In the genomic region with DNA sequence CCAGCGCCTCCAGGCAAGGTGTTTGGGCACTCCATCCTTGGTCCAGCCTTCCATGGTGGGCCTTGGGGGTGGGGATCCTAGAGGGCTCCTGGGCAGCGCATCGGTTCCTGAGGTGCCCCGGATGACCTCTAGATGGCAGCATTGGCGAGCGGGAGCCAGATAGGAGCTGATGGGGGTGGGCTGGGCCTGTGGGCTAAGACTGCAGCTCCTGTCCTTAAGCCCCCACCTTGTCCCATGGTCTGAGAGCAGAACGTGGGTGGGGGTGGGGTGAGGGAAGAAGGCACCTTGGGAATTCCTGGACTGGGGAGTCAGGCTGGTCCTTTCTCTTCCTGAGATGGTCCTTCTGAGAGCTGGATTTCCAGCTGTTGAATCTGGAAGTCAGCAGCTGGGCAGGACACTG, we compare ENCODE assay signal across 8 cellular contexts.
DNase-seq lines count a peak whose midpoint lies in the region; ATAC-seq, FAIRE-seq and TF ChIP-seq lines count a peak whose summit lies in the region.

No MANE protein-coding gene starts in this region.

- H3K9me3 Mint-ChIP-seq in naive thymus-derived CD8-positive, alpha-beta T cell, result no peaks in the 10 kb centered on the region

- FAIRE-seq in GM12891 (lab: Jason Lieb, UNC), result peak; percentile 71
- peak; percentile 53 for FAIRE-seq in endothelial cell of umbilical vein (lab: Jason Lieb, UNC)

- CTCF ChIA-PET in AG04449 (lab: Yijun Ruan, JAX) (interaction anchor here (0.6 to 5.3 kb wide), 15 partner anchors 9 to 911 kb away, joined by 3 to 37 read pairs (median 4); no protein-coding TSS in a partner anchor), endothelial cell of umbilical vein (lab: Charles Lee) (interaction anchor here (0.6 to 3.7 kb wide), 53 partner anchors 8 to 1443 kb away, joined by 3 to 72 read pairs (median 4); a partner anchor contains a TSS)

- no peaks in the 10 kb centered on the region for H3K36me3 Mint-ChIP-seq in naive thymus-derived CD8-positive, alpha-beta T cell

- H3K27me3 Mint-ChIP-seq in naive thymus-derived CD8-positive, alpha-beta T cell, result peaks cover 13 to 44% (median 35%) of the 10 kb centered on the region in 5 donors

- TF ChIP-seq POLR2A in GM12891 (IDR thresholded peaks at IDR 0.05; ENCODE audit: low read depth, low read length) (no peak), endothelial cell of umbilical vein (IDR thresholded peaks at IDR 0.05; ENCODE audit: low read depth, low read length) (no peak)

- H3K4me3 ChIP-seq in AG04449 (ENCODE audit: low read depth, low read length) (no peak overlapping the region), endothelial cell of umbilical vein (replicated peaks in 1 of 3; ENCODE audit: insufficient read depth in 1 of 3, low read depth in 1 of 3, low read length in 3 of 3) (no peak overlapping the region)

- no peak overlapping the region for H2AFZ ChIP-seq in endothelial cell of umbilical vein (ENCODE audit: low read depth, low read length)

- no peak overlapping the region for H3K27ac ChIP-seq in endothelial cell of umbilical vein (ENCODE audit: insufficient read depth, low read depth, low read length)
- H3K27ac ChIP-seq in substantia nigra (ENCODE audit: low read depth, low read length, poor library complexity, severe bottlenecking), result no peak overlapping the region

- no peaks in the 10 kb centered on the region for H4K20me1 ChIP-seq in endothelial cell of umbilical vein (replicated peaks; ENCODE audit: control insufficient read depth, extremely low read depth, insufficient read depth, low read length)

- POLR2A ChIA-PET in AG04449 (lab: Yijun Ruan, JAX), result no interaction called here
- POLR2A ChIA-PET in endothelial cell of umbilical vein (lab: Charles Lee), result no interaction called here
- POLR2A ChIA-PET in naive thymus-derived CD8-positive, alpha-beta T cell (lab: Charles Lee), result no interaction called here

- no peaks in the 10 kb centered on the region for H3K4me1 ChIP-seq in endothelial cell of umbilical vein (ENCODE audit: control insufficient read depth, extremely low read depth, insufficient read depth, low read length)

- H3K79me2 ChIP-seq in endothelial cell of umbilical vein (ENCODE audit: control insufficient read depth, insufficient read depth, low read length), result no peaks in the 10 kb centered on the region

- peaks cover 0 to 5% (median 1%) of the 10 kb centered on the region in 4 donors for H3K4me1 Mint-ChIP-seq in naive thymus-derived CD8-positive, alpha-beta T cell

- no peaks in the 10 kb centered on the region for H3K36me3 ChIP-seq in endothelial cell of umbilical vein (ENCODE audit: control insufficient read depth in 2 of 2, extremely low read depth in 1 of 2, insufficient read depth in 2 of 2, low read length in 2 of 2)

- H3K4me3 Mint-ChIP-seq in naive thymus-derived CD8-positive, alpha-beta T cell, result no peak overlapping the region

- intact Hi-C loops in endothelial cell of umbilical vein (cut with micrococcal nuclease), result loop anchor here (1.0 to 5.0 kb wide), 4 partner anchors 126 to 858 kb away; no protein-coding TSS in a partner anchor

- dilution Hi-C loops in endothelial cell of umbilical vein (cut with MboI; ENCODE audit: extremely low pct_ligation_motif_present, low sequenced_read_pairs), result no loop called here

- H3K4me2 ChIP-seq in endothelial cell of umbilical vein (ENCODE audit: insufficient read depth, low read length), result no peak overlapping the region

- no peaks in the 10 kb centered on the region for H3K27me3 ChIP-seq in endothelial cell of umbilical vein (ENCODE audit: control insufficient read depth in 2 of 2, insufficient read depth in 2 of 2, low read length in 2 of 2)

- H3K9ac ChIP-seq in endothelial cell of umbilical vein (replicated peaks; ENCODE audit: extremely low read depth, insufficient read depth, low read length), result no peak overlapping the region

- H3K27ac Mint-ChIP-seq in naive thymus-derived CD8-positive, alpha-beta T cell, result no peak overlapping the region

- BruUV-seq in endothelial cell of umbilical vein (replicated peaks; lab: Mats Ljungman, UMichigan), result no TSS peak

- no peaks in the 10 kb centered on the region for H3K9me3 ChIP-seq in endothelial cell of umbilical vein (replicated peaks; ENCODE audit: control insufficient read depth, insufficient read depth, low read length)

- ATAC-seq in naive thymus-derived CD8-positive, alpha-beta T cell, result peak; percentile 44 to 60
- no peak for ATAC-seq in GM19467 (IDR thresholded peaks at IDR 0.05; ENCODE audit: unreplicated experiment)

- no peaks in the 10 kb centered on the region for H3K9me1 ChIP-seq in endothelial cell of umbilical vein (replicated peaks; ENCODE audit: control insufficient read depth, extremely low read depth, insufficient read depth, low read length)

- TF ChIP-seq CTCF in AG04449 (IDR thresholded peaks at IDR 0.05; ENCODE audit: insufficient read depth, low read length, missing control alignments) (peak; percentile 79), endothelial cell of umbilical vein (IDR thresholded peaks at IDR 0.05; ENCODE audit: extremely low read depth in 1 of 2, insufficient read depth in 1 of 2, low read depth in 1 of 2, low read length in 2 of 2) (peak; percentile 71 to 93)

- DNase-seq in AG04449 (ENCODE audit: low read depth, low spot score) (no peak), GM12891 (ENCODE audit: insufficient read length, low spot score) (peak; percentile 81), NCI-H345 (lab: John Stamatoyannopoulos, UW) (peak; percentile 63), endothelial cell of umbilical vein (ENCODE audit: low read depth, low spot score) (peak; percentile 49), substantia nigra (lab: John Stamatoyannopoulos, UW) (peak in 40 of 49 donors; percentile 1 to 64 (median 24))
- peak; percentile 41 for DNase-seq in activated CD4-positive, alpha-beta T cell treated with anti-CD3 and anti-CD28 coated beads, Interleukin-2, amount 50 U/mL, for 4 hours
- peak in 9 of 10 donors; percentile 6 to 44 (median 35) for DNase-seq in naive thymus-derived CD8-positive, alpha-beta T cell

TF ChIP-seq in GM12891, 5 proteins besides CTCF, POLR2A, EP300 and RAD21:
- TF ChIP-seq PAX5 (IDR thresholded peaks at IDR 0.05; ENCODE audit: insufficient read depth, low read length, severe bottlenecking), result no peak
- no peak for TF ChIP-seq POU2F2 (IDR thresholded peaks at IDR 0.05; ENCODE audit: low read depth, low read length)
- TF ChIP-seq SPI1 (IDR thresholded peaks at IDR 0.05; ENCODE audit: low read depth, low read length), result no peak
- no peak for TF ChIP-seq POLR2AphosphoS5 (IDR thresholded peaks at IDR 0.05; ENCODE audit: low read depth, low read length)
- no peak for TF ChIP-seq TAF1 (IDR thresholded peaks at IDR 0.05; ENCODE audit: low read depth, low read length)

TF ChIP-seq in endothelial cell of umbilical vein, 7 proteins besides CTCF, POLR2A, EP300 and RAD21:
- TF ChIP-seq, protein P1, sequence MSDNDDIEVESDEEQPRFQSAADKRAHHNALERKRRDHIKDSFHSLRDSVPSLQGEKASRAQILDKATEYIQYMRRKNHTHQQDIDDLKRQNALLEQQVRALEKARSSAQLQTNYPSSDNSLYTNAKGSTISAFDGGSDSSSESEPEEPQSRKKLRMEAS (IDR thresholded peaks at IDR 0.05; ENCODE audit: insufficient read depth, insufficient read length), result no peak
- TF ChIP-seq MYC (IDR thresholded peaks at IDR 0.05; ENCODE audit: low read depth, low read length) (no peak), GATA2 (IDR thresholded peaks at IDR 0.05; ENCODE audit: insufficient read depth, insufficient read length, low read depth, low read length) (no peak), EZH2 (IDR thresholded peaks at IDR 0.05; ENCODE audit: borderline replicate concordance, low read depth, low read length, severe bottlenecking) (no peak), JUN (IDR thresholded peaks at IDR 0.05; ENCODE audit: borderline replicate concordance, insufficient read depth, insufficient read length, low read depth) (no peak), FOS (IDR thresholded peaks at IDR 0.05; ENCODE audit: borderline replicate concordance, insufficient read depth, low read length) (no peak), POLR2AphosphoS5 (IDR thresholded peaks at IDR 0.05; ENCODE audit: insufficient read depth, low read depth, low read length) (no peak)
TF ChIP-seq in endothelial cell of umbilical vein: peak in this region for 0.
